17 cellular contexts compared by ENCODE assay signal in genomic region chr5:164073013-164073535, GRCh38.
DNase-seq lines count a peak whose midpoint lies in the region; ATAC-seq, FAIRE-seq and TF ChIP-seq lines count a peak whose summit lies in the region.
"Had no signal": no experiment of that assay in that cellular context is flagged by ENCODE, and none has a peak within 500 bp of the region (broad histone marks: within the 10 kb centered on the region; RNA-seq: fewer than 3 reads in every experiment).

No MANE protein-coding gene starts in this region.

- no peak overlapping the region for H2BK120ac ChIP-seq in mesendoderm (ENCODE audit: low read depth, low read length)

- H4K8ac ChIP-seq in mesendoderm (ENCODE audit: low read depth, low read length) = no peak overlapping the region

- no peak overlapping the region for H3K4me2 ChIP-seq in K562 (ENCODE audit: insufficient read depth, low read length)
- H3K4me2 ChIP-seq in mesendoderm (ENCODE audit: low read length) = no peak overlapping the region
- H3K4me2 ChIP-seq: BLaER1 treated with 17β-estradiol and CSF1 and Interleukin-3, amounts not matched to agents 10 nM and 100 nM had no signal

- H3K9me3 ChIP-seq in K562 (replicated peaks; ENCODE audit: control insufficient read depth, insufficient read depth, low read depth, low read length) = no peaks in the 10 kb centered on the region

- intact Hi-C loops in K562 (cut with micrococcal nuclease) = no loop called here

- no peak overlapping the region for H3K18ac ChIP-seq in mesendoderm (ENCODE audit: low read length)

- no peaks in the 10 kb centered on the region for H3K27me3 ChIP-seq in K562 (ENCODE audit: control insufficient read depth in 2 of 2, insufficient read depth in 2 of 2, low read length in 2 of 2)
- H3K27me3 ChIP-seq in mesendoderm (ENCODE audit: insufficient read depth, low read length, poor library complexity) = no peaks in the 10 kb centered on the region

- peak; percentile 37 for FAIRE-seq in K562 (lab: Jason Lieb, UNC)
- FAIRE-seq: GM12878, GM18507, H54 had no signal

- H3K4me3 ChIP-seq in K562 = no peak overlapping the region
- H3K4me3 ChIP-seq in mesendoderm (ENCODE audit: low read length) = no peak overlapping the region
- H3K4me3 ChIP-seq: BLaER1 treated with 17β-estradiol and CSF1 and Interleukin-3, amounts not matched to agents 10 nM and 100 nM; GM12878; GM23248 had no signal

- H3K36me3 ChIP-seq in K562 (ENCODE audit: control insufficient read depth, insufficient read depth, low read length) (no peaks in the 10 kb centered on the region), mesendoderm (ENCODE audit: control insufficient read depth, insufficient read depth, low read length) (no peaks in the 10 kb centered on the region)
- H3K36me3 ChIP-seq: BLaER1 treated with 17β-estradiol and CSF1 and Interleukin-3, amounts not matched to agents 10 nM and 100 nM had no signal

- H3K79me1 ChIP-seq in mesendoderm (ENCODE audit: low read length) = no peaks in the 10 kb centered on the region

- H3K27ac ChIP-seq in K562 (ENCODE audit: extremely low read depth, low read depth, low read length) (no peak overlapping the region), mesendoderm (ENCODE audit: low read depth, low read length) (no peak overlapping the region), substantia nigra (ENCODE audit: low read depth, low read length, poor library complexity, severe bottlenecking) (no peak overlapping the region)
- H3K27ac ChIP-seq: BLaER1 treated with 17β-estradiol and CSF1 and Interleukin-3, amounts not matched to agents 10 nM and 100 nM; GM23248 had no signal

- TF ChIP-seq POLR2A in K562 (conservative IDR thresholded peaks at IDR 0.05) = no peak

- in situ Hi-C loops in K562 (cut with MboI) = no loop called here

- no peak for TF ChIP-seq CTCF in K562 (IDR thresholded peaks at IDR 0.05 in 2 of 3, conservative IDR thresholded peaks at IDR 0.05 in 1 of 3; ENCODE audit: insufficient read depth in 2 of 3, low read depth in 1 of 3, low read length in 3 of 3)

- no peaks in the 10 kb centered on the region for H3K4me1 ChIP-seq in K562 (replicated peaks in 1 of 2; ENCODE audit: control insufficient read depth in 2 of 2, insufficient read depth in 2 of 2, low read length in 2 of 2)
- no peaks in the 10 kb centered on the region for H3K4me1 ChIP-seq in mesendoderm (ENCODE audit: control insufficient read depth, low read depth, low read length)

- no peak for TF ChIP-seq EP300 in K562 (IDR thresholded peaks at IDR 0.05; ENCODE audit: low read length)

- CTCF ChIA-PET in HEK293T (lab: Yijun Ruan, JAX) = no interaction called here
- CTCF ChIA-PET in K562 (lab: Yijun Ruan, JAX; ENCODE audit: low intra/inter-chr PET ratio) = no interaction called here

- no peaks in the 10 kb centered on the region for H3K9me1 ChIP-seq in K562 (ENCODE audit: control insufficient read depth, insufficient read depth, low read length)

- no peak overlapping the region for H2AFZ ChIP-seq in K562 (ENCODE audit: low read depth, low read length)
- H2AFZ ChIP-seq: GM23248 had no signal

- BruUV-seq in K562 (replicated peaks; lab: Mats Ljungman, UMichigan) = no TSS peak

- DNase-seq in HEK293T (ENCODE audit: extremely low spot score) = peak; percentile 11
- DNase-seq in NCI-H460 (ENCODE audit: extremely low read depth, low read depth) = peak; percentile 91
- peak in 1 of 4 experiments; percentile 17 for DNase-seq in K562 (ENCODE audit: extremely low read depth in 1 of 4, low spot score in 3 of 4)
- DNase-seq in mesendoderm = peak; percentile 63
- DNase-seq in activated CD4-positive, alpha-beta T cell treated with anti-CD3 and anti-CD28 coated beads for 4 hours = no peak
- no peak for DNase-seq in substantia nigra (lab: John Stamatoyannopoulos, UW)
- DNase-seq: 8988T; CD4-positive, alpha-beta T cell; DMS79; GM23248 had no signal

- H3K9ac ChIP-seq in K562 (ENCODE audit: insufficient read depth in 1 of 2, low read depth in 2 of 2, low read length in 2 of 2) (no peak overlapping the region), mesendoderm (ENCODE audit: low read length) (no peak overlapping the region)
- H3K9ac ChIP-seq: BLaER1 treated with 17β-estradiol and CSF1 and Interleukin-3, amounts not matched to agents 10 nM and 100 nM; GM23248 had no signal

- H2BK15ac ChIP-seq in mesendoderm (replicated peaks; ENCODE audit: low read depth) = no peak overlapping the region

- no peaks in the 10 kb centered on the region for H4K20me1 ChIP-seq in K562 (replicated peaks; ENCODE audit: control insufficient read depth, insufficient read depth, low read length)
- H4K20me1 ChIP-seq: BLaER1 treated with 17β-estradiol and CSF1 and Interleukin-3, amounts not matched to agents 10 nM and 100 nM had no signal

- no peak overlapping the region for H3K4ac ChIP-seq in mesendoderm (ENCODE audit: low read depth, low read length)

- no peak overlapping the region for H2AK5ac ChIP-seq in mesendoderm (ENCODE audit: low read length)

- H3K23ac ChIP-seq in mesendoderm (ENCODE audit: low read length) = no peak overlapping the region

- H3K79me2 ChIP-seq in K562 (ENCODE audit: control insufficient read depth, insufficient read depth, low read length) (no peaks in the 10 kb centered on the region), mesendoderm (ENCODE audit: control insufficient read depth, insufficient read depth, low read length) (no peaks in the 10 kb centered on the region)

- POLR2A ChIA-PET in HEK293T (lab: Yijun Ruan, JAX) (no interaction called here), K562 (lab: Yijun Ruan, JAX) (no interaction called here)

- TF ChIP-seq RAD21 in K562 (CRISPR knock-in tag; conservative IDR thresholded peaks at IDR 0.05 in 1 of 2, IDR thresholded peaks at IDR 0.05 in 1 of 2) = no peak

- no peak for ATAC-seq in K562
- no peak for ATAC-seq in HG02884 (IDR thresholded peaks at IDR 0.05; ENCODE audit: unreplicated experiment)
- no peak for ATAC-seq in HG03442 (IDR thresholded peaks at IDR 0.05; ENCODE audit: unreplicated experiment)
- ATAC-seq: GM12878, HCT116 had no signal

- 3% methylated on average over 3 of the region's 3 CpGs for WGBS in K562 (ENCODE audit: insufficient coverage, low coverage, missing lambda C conversion rate)
- WGBS in mesendoderm (ENCODE audit: extremely low coverage, insufficient coverage, low lambda C conversion rate) = no CpG with 5 or more reads among the region's 3 CpGs

- no peak overlapping the region for H3K56ac ChIP-seq in mesendoderm (ENCODE audit: low read length)

- H4K5ac ChIP-seq in mesendoderm (ENCODE audit: low read length) = no peak overlapping the region

- no peak overlapping the region for H2BK5ac ChIP-seq in mesendoderm (ENCODE audit: low read length)

TF ChIP-seq in HEK293T, 16 proteins besides CTCF, POLR2A, EP300 and RAD21:
- TF ChIP-seq LEF1 (IDR thresholded peaks at IDR 0.05; ENCODE audit: borderline replicate concordance) (no peak), CTBP1 (IDR thresholded peaks at IDR 0.05; ENCODE audit: borderline replicate concordance) (no peak), FOXK2 (IDR thresholded peaks at IDR 0.05) (no peak), FOXA1 (IDR thresholded peaks at IDR 0.05) (no peak), PKNOX1 (IDR thresholded peaks at IDR 0.05) (no peak), BHLHE40 (IDR thresholded peaks at IDR 0.05; ENCODE audit: borderline replicate concordance) (no peak), NFRKB (IDR thresholded peaks at IDR 0.05) (no peak), HDGF (IDR thresholded peaks at IDR 0.05; ENCODE audit: borderline replicate concordance) (no peak)
TF ChIP-seq in HEK293T: peak in this region for 0.

TF ChIP-seq in K562, 482 proteins besides CTCF, POLR2A, EP300 and RAD21 (continues in another document):
- TF ChIP-seq ETV6 (IDR thresholded peaks at IDR 0.05; ENCODE audit: borderline replicate concordance in 1 of 2, low read depth in 2 of 2, low read length in 1 of 2) (no peak), ETV6 (CRISPR knock-in tag; IDR thresholded peaks at IDR 0.05; ENCODE audit: borderline replicate concordance) (no peak), TCF3 (CRISPR knock-in tag; IDR thresholded peaks at IDR 0.05) (no peak), HMG20B (CRISPR knock-in tag; IDR thresholded peaks at IDR 0.05) (no peak), ZNF507 (tag; conservative IDR thresholded peaks at IDR 0.05) (no peak)

Comparison
In these comparisons a context has a peak if more than half of its experiments do, and no peak if none do; other contexts are left out.
1. DNase-seq: peak in HEK293T (single experiment), NCI-H460 (single experiment) and mesendoderm (single experiment); none in activated CD4-positive, alpha-beta T cell treated with anti-CD3 and anti-CD28 coated beads for 4 hours (0 of 2) and substantia nigra (0 of 49).